1 cellular context compared by ENCODE assay signal in genomic region chr9:34190996-34191892, GRCh38.
TF ChIP-seq lines count a peak whose summit lies in the region.

No MANE protein-coding gene starts in this region.

TF ChIP-seq in HepG2, 621 proteins besides CTCF, POLR2A, EP300 and RAD21 (continued from another document and continues in another):
- TF ChIP-seq ZNF276 (CRISPR knock-in tag; IDR thresholded peaks at IDR 0.05; ENCODE audit: low read depth) (no peak), AGO1 (IDR thresholded peaks at IDR 0.05; ENCODE audit: low read depth, low read length, poor library complexity, severe bottlenecking) (no peak), GPN1 (CRISPR knock-in tag; IDR thresholded peaks at IDR 0.05; ENCODE audit: borderline replicate concordance) (no peak), ZC3H13 (CRISPR knock-in tag; IDR thresholded peaks at IDR 0.05) (no peak), SMAD9 (CRISPR knock-in tag; IDR thresholded peaks at IDR 0.05) (no peak), TFAP4 (IDR thresholded peaks at IDR 0.05; ENCODE audit: borderline replicate concordance, low read depth) (no peak), GTF3A (CRISPR knock-in tag; conservative IDR thresholded peaks at IDR 0.05) (no peak), RBFOX2 (IDR thresholded peaks at IDR 0.05; ENCODE audit: low read depth, low read length) (no peak), LRRFIP1 (CRISPR knock-in tag; conservative IDR thresholded peaks at IDR 0.05) (no peak), CBFB (CRISPR knock-in tag; IDR thresholded peaks at IDR 0.05) (no peak), ZNF264 (CRISPR knock-in tag; IDR thresholded peaks at IDR 0.05) (no peak), BHLHE40 (IDR thresholded peaks at IDR 0.05; ENCODE audit: low read length) (peak; percentile 59; the same call in 1 of the 2 replicates), HDAC2 (CRISPR knock-in tag; IDR thresholded peaks at IDR 0.05) (peak; percentile 35; the same call in 1 of the 2 replicates), MTF2 (CRISPR knock-in tag; IDR thresholded peaks at IDR 0.05; ENCODE audit: borderline replicate concordance) (no peak), FOXO1 (CRISPR knock-in tag; IDR thresholded peaks at IDR 0.05) (0 out of 2 replicates have a peak, but pooled peaks have one; percentile 43), ZBTB1 (CRISPR knock-in tag; IDR thresholded peaks at IDR 0.05; ENCODE audit: borderline replicate concordance) (no peak), ZBTB14 (CRISPR knock-in tag; IDR thresholded peaks at IDR 0.05) (no peak), ZNF740 (CRISPR knock-in tag; IDR thresholded peaks at IDR 0.05) (no peak), DNMT1 (CRISPR knock-in tag; IDR thresholded peaks at IDR 0.05) (no peak), ZNF407 (CRISPR knock-in tag; IDR thresholded peaks at IDR 0.05; ENCODE audit: not compliant biosample characterization) (no peak), PHF20 (CRISPR knock-in tag; IDR thresholded peaks at IDR 0.05) (no peak), ZNF780A (CRISPR knock-in tag; IDR thresholded peaks at IDR 0.05) (no peak), PITX1 (CRISPR knock-in tag; IDR thresholded peaks at IDR 0.05) (0 out of 2 replicates have a peak, but pooled peaks have one; percentile 37), SOX6 (IDR thresholded peaks at IDR 0.05) (no peak), SOX6 (CRISPR knock-in tag; IDR thresholded peaks at IDR 0.05) (peak; percentile 76), RFX1 (IDR thresholded peaks at IDR 0.05) (no peak), HINFP (CRISPR knock-in tag; IDR thresholded peaks at IDR 0.05; ENCODE audit: low read depth) (no peak), ZNF737 (CRISPR knock-in tag; IDR thresholded peaks at IDR 0.05; ENCODE audit: borderline replicate concordance) (no peak), ZNF646 (CRISPR knock-in tag; IDR thresholded peaks at IDR 0.05) (peak; percentile 57; the same call in 1 of the 2 replicates), HNRNPK (IDR thresholded peaks at IDR 0.05; ENCODE audit: low read depth, low read length, poor library complexity, severe bottlenecking) (no peak), ZNF615 (CRISPR knock-in tag; IDR thresholded peaks at IDR 0.05; ENCODE audit: borderline replicate concordance) (no peak)
